ENCODE assay signal across 14 cellular contexts in the genomic region with DNA sequence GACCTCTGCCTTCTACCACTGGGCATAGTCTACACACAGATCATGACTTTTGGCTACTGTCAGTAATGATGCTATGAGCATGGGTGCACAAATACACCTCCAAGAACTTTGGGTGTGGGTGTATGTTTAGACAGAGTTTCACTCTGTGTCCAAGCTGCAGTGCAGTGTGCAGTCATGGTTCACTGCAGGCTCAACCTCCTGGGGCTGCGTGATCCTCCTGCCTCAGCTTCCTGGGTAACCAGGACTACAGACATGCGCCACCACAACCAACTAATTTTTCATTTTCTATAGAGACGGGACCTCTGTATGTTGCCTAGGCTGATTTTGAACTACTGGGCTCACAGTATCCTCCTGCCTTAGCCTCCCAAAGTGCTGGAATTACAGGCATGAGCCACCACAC.
DNase-seq lines count a peak whose midpoint lies in the region; ATAC-seq lines count a peak whose summit lies in the region.
"Had no signal": no experiment of that assay in that cellular context is flagged by ENCODE, and none has a peak within 500 bp of the region (broad histone marks: within the 10 kb centered on the region; RNA-seq: fewer than 3 reads in every experiment).

No MANE protein-coding gene starts in this region.

- no peak overlapping the region for H3K4me3 Mint-ChIP-seq in activated CD8-positive, alpha-beta memory T cell treated with anti-CD3 and anti-CD28 coated beads, Interleukin-2, amount 10 ng/mL, durations not matched to agents 7 days and 5 days
- H3K4me3 Mint-ChIP-seq: CD14-positive monocyte had no signal

- no peak overlapping the region for H3K27ac Mint-ChIP-seq in activated CD8-positive, alpha-beta memory T cell treated with anti-CD3 and anti-CD28 coated beads, Interleukin-2, amount 10 ng/mL, durations not matched to agents 7 days and 5 days
- H3K27ac Mint-ChIP-seq: CD14-positive monocyte had no signal

- ATAC-seq in GM18508 (IDR thresholded peaks at IDR 0.05; ENCODE audit: insufficient read depth, unreplicated experiment) (peak; percentile 97), GM19468 (IDR thresholded peaks at IDR 0.05; ENCODE audit: extremely low read depth, unreplicated experiment) (peak; percentile 99), HG02943 (IDR thresholded peaks at IDR 0.05; ENCODE audit: low read depth, unreplicated experiment) (peak; percentile 98), HG03571 (IDR thresholded peaks at IDR 0.05; ENCODE audit: unreplicated experiment) (peak; percentile 99)
- ATAC-seq in activated CD8-positive, alpha-beta memory T cell treated with anti-CD3 and anti-CD28 coated beads, Interleukin-2, amount 10 ng/mL, durations not matched to agents 7 days and 5 days, result no peak
- ATAC-seq: Panc1 had no signal

- no peaks in the 10 kb centered on the region for H3K9me3 Mint-ChIP-seq in activated CD8-positive, alpha-beta memory T cell treated with anti-CD3 and anti-CD28 coated beads, Interleukin-2, amount 10 ng/mL, durations not matched to agents 7 days and 5 days (ENCODE audit: low read depth)

- CTCF ChIA-PET in activated CD8-positive, alpha-beta memory T cell treated with anti-CD3 and anti-CD28 coated beads, Interleukin-2, amount 10 ng/mL, durations not matched to agents 7 days and 5 days (lab: Charles Lee), result no interaction called here

- DNase-seq in NCI-H146 treated with DMSO at 0.1 percent for 48 hours (lab: John Stamatoyannopoulos, UW; ENCODE audit: unreplicated experiment) (no peak), UCSD-AML1 (lab: John Stamatoyannopoulos, UW; ENCODE audit: unreplicated experiment) (no peak), SKM-1 (lab: John Stamatoyannopoulos, UW; ENCODE audit: unreplicated experiment) (no peak)
- no peak for DNase-seq in activated CD8-positive, alpha-beta memory T cell treated with anti-CD3 and anti-CD28 coated beads, Interleukin-2, amount 10 ng/mL, durations not matched to agents 7 days and 5 days
- DNase-seq: activated T-cell treated with anti-CD3 and anti-CD28 coated beads for 4 hours, brain microvascular endothelial cell, naive B cell, NCI-H2029 treated with DMSO at 0.1 percent for 48 hours had no signal

- no peaks in the 10 kb centered on the region for H3K27me3 Mint-ChIP-seq in activated CD8-positive, alpha-beta memory T cell treated with anti-CD3 and anti-CD28 coated beads, Interleukin-2, amount 10 ng/mL, durations not matched to agents 7 days and 5 days

- no peaks in the 10 kb centered on the region for H3K36me3 Mint-ChIP-seq in activated CD8-positive, alpha-beta memory T cell treated with anti-CD3 and anti-CD28 coated beads, Interleukin-2, amount 10 ng/mL, durations not matched to agents 7 days and 5 days
- H3K36me3 Mint-ChIP-seq: CD14-positive monocyte, naive B cell had no signal

- no peaks in the 10 kb centered on the region for H3K4me1 Mint-ChIP-seq in activated CD8-positive, alpha-beta memory T cell treated with anti-CD3 and anti-CD28 coated beads, Interleukin-2, amount 10 ng/mL, durations not matched to agents 7 days and 5 days
- H3K4me1 Mint-ChIP-seq: CD14-positive monocyte had no signal
